In the genomic region with DNA sequence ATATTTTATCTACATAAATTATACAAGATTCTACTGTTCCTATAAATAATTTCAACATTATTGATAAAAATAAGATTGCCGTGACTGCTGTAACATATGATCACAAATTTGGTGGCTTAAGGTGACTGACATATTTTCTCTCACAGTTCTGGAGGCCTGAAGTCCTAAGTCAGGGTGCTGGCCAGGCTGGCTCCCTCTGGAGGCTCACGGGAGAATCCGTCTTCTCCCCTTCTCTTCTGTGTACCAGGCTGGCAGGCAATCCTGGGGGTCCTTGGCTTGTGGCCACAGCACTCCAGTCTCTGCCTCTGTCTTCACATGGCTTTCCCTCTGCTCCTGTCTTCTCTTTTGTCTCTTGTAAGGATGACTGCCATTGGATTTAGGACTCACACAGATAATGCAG, we compare ENCODE assay signal across 28 cellular contexts. TPM values are rescaled to one million over a fixed set of nuclear protein-coding genes. Genes with fewer than 3 reads are reported as not detected.
DNase-seq lines count a peak whose midpoint lies in the region; ATAC-seq, FAIRE-seq and TF ChIP-seq lines count a peak whose summit lies in the region.
"Had no signal": no experiment of that assay in that cellular context is flagged by ENCODE, and none has a peak within 500 bp of the region (broad histone marks: within the 10 kb centered on the region; RNA-seq: fewer than 3 reads in every experiment).

No MANE protein-coding gene starts in this region.

- peaks cover 11% of the 10 kb centered on the region for H3K36me3 Mint-ChIP-seq in GM23338 (ENCODE audit: low read depth)
- no peaks in the 10 kb centered on the region for H3K36me3 Mint-ChIP-seq in activated T-helper 2 cell treated with anti-CD3 and anti-CD28 coated beads, Interferon-gamma antibody, Interleukin-2, Interleukin-4, amounts not matched to agents 10 μg/mL and 5 μg/mL and 100 μg/mL, durations not matched to agents 14 hours and 24 hours and 36 hours (ENCODE audit: low read depth)
- H3K36me3 Mint-ChIP-seq: activated naive CD8-positive, alpha-beta T cell; CD4-positive, CD25-positive, alpha-beta regulatory T cell had no signal

- no peaks in the 10 kb centered on the region for H3K36me3 ChIP-seq in GM23338 (ENCODE audit: insufficient read depth)
- H3K36me3 ChIP-seq in OCI-LY1 (ENCODE audit: insufficient read depth, low read length): no peaks in the 10 kb centered on the region
- H3K36me3 ChIP-seq in bronchial epithelial cell (ENCODE audit: control insufficient read depth, insufficient read depth, low read length): no peaks in the 10 kb centered on the region
- H3K36me3 ChIP-seq: ascending aorta, gastrocnemius medialis had no signal

- no peak for FAIRE-seq in bronchial epithelial cell (lab: Jason Lieb, UNC)
- FAIRE-seq: GM18507, TTC549 had no signal

- H3K79me2 ChIP-seq in GM23338 (replicated peaks; ENCODE audit: insufficient read depth) (no peaks in the 10 kb centered on the region), OCI-LY1 (ENCODE audit: insufficient read depth, low read length) (no peaks in the 10 kb centered on the region)

- H3K4me3 ChIP-seq in GM23338: no peak overlapping the region
- no peak overlapping the region for H3K4me3 ChIP-seq in OCI-LY1 (ENCODE audit: low read depth, low read length, poor library complexity, severe bottlenecking)
- no peak overlapping the region for H3K4me3 ChIP-seq in bronchial epithelial cell (ENCODE audit: low read depth, low read length)
- H3K4me3 ChIP-seq: ascending aorta, gastrocnemius medialis, lung had no signal

- no peaks in the 10 kb centered on the region for H3F3A ChIP-seq in GM23338 (replicated peaks; ENCODE audit: low read depth)
- no peaks in the 10 kb centered on the region for H3F3A ChIP-seq in OCI-LY1 (ENCODE audit: insufficient read depth, low read length)

- peaks cover 20% of the 10 kb centered on the region for H3K9me2 ChIP-seq in GM23338 (ENCODE audit: insufficient read depth)
- H3K9me2 ChIP-seq in OCI-LY1 (ENCODE audit: low read depth, low read length): no peaks in the 10 kb centered on the region

- H3K9me3 Mint-ChIP-seq in GM23338: peaks cover 22% of the 10 kb centered on the region
- H3K9me3 Mint-ChIP-seq in activated T-helper 2 cell treated with anti-CD3 and anti-CD28 coated beads, Interferon-gamma antibody, Interleukin-2, Interleukin-4, amounts not matched to agents 10 μg/mL and 5 μg/mL and 100 μg/mL, durations not matched to agents 14 hours and 24 hours and 36 hours: no peaks in the 10 kb centered on the region

- TF ChIP-seq CTCF in 22Rv1 (IDR thresholded peaks at IDR 0.05) (peak; percentile 12; the same call in 1 of the 2 replicates), GM23338 (conservative IDR thresholded peaks at IDR 0.05; ENCODE audit: low read depth in 2 of 2) (peak; percentile 42 to 57), OCI-LY1 (IDR thresholded peaks at IDR 0.05; ENCODE audit: low read length) (peak; percentile 14; the same call in 1 of the 2 replicates), bronchial epithelial cell (IDR thresholded peaks at IDR 0.05; ENCODE audit: insufficient read depth, low read length, severe bottlenecking) (peak; percentile 42)

- no peaks in the 10 kb centered on the region for H3K9me3 ChIP-seq in OCI-LY1 (ENCODE audit: low read length)
- H3K9me3 ChIP-seq: ascending aorta had no signal

- intact Hi-C loops in activated T-helper 2 cell treated with anti-CD3 and anti-CD28 coated beads, Interferon-gamma antibody, Interleukin-2, Interleukin-4, amounts not matched to agents 10 μg/mL and 5 μg/mL and 100 μg/mL, durations not matched to agents 14 hours and 24 hours and 36 hours (cut with micrococcal nuclease): no loop called here

- H3K27me3 ChIP-seq in GM23338 (ENCODE audit: insufficient read depth) (no peaks in the 10 kb centered on the region), OCI-LY1 (ENCODE audit: insufficient read depth, low read length) (no peaks in the 10 kb centered on the region), bronchial epithelial cell (ENCODE audit: control insufficient read depth, insufficient read depth, low read length) (no peaks in the 10 kb centered on the region)
- H3K27me3 ChIP-seq: ascending aorta, gastrocnemius medialis had no signal

- no peaks in the 10 kb centered on the region for H3K27me3 Mint-ChIP-seq in GM23338 (ENCODE audit: insufficient read depth, low read depth, poor library complexity)
- no peaks in the 10 kb centered on the region for H3K27me3 Mint-ChIP-seq in activated T-helper 2 cell treated with anti-CD3 and anti-CD28 coated beads, Interferon-gamma antibody, Interleukin-2, Interleukin-4, amounts not matched to agents 10 μg/mL and 5 μg/mL and 100 μg/mL, durations not matched to agents 14 hours and 24 hours and 36 hours (ENCODE audit: low read depth)
- H3K27me3 Mint-ChIP-seq: CD4-positive, CD25-positive, alpha-beta regulatory T cell had no signal

- no peak overlapping the region for H3K4me3 Mint-ChIP-seq in GM23338
- H3K4me3 Mint-ChIP-seq in activated T-helper 2 cell treated with anti-CD3 and anti-CD28 coated beads, Interferon-gamma antibody, Interleukin-2, Interleukin-4, amounts not matched to agents 10 μg/mL and 5 μg/mL and 100 μg/mL, durations not matched to agents 14 hours and 24 hours and 36 hours (ENCODE audit: low read depth): no peak overlapping the region
- H3K4me3 Mint-ChIP-seq: activated naive CD8-positive, alpha-beta T cell; activated T-helper 1 cell treated with anti-CD3 and anti-CD28 coated beads, Interleukin-12 subunit alpha, Interleukin-12 subunit beta, Interleukin-2, Interleukin-4 antibody, amounts not matched to agents 30 ng/mL and 10 ng/mL and 1 ng/mL, durations not matched to agents 14 hours and 24 hours and 36 hours; CD4-positive, CD25-positive, alpha-beta regulatory T cell had no signal

- H3K9ac ChIP-seq in OCI-LY1 (ENCODE audit: low read length): no peak overlapping the region

- no peak overlapping the region for H3K27ac Mint-ChIP-seq in GM23338
- no peak overlapping the region for H3K27ac Mint-ChIP-seq in activated T-helper 2 cell treated with anti-CD3 and anti-CD28 coated beads, Interferon-gamma antibody, Interleukin-2, Interleukin-4, amounts not matched to agents 10 μg/mL and 5 μg/mL and 100 μg/mL, durations not matched to agents 14 hours and 24 hours and 36 hours
- H3K27ac Mint-ChIP-seq: activated naive CD8-positive, alpha-beta T cell; activated T-helper 1 cell treated with anti-CD3 and anti-CD28 coated beads, Interleukin-12 subunit alpha, Interleukin-12 subunit beta, Interleukin-2, Interleukin-4 antibody, amounts not matched to agents 30 ng/mL and 10 ng/mL and 1 ng/mL, durations not matched to agents 14 hours and 24 hours and 36 hours; CD4-positive, CD25-positive, alpha-beta regulatory T cell; progenitor cell of endocrine pancreas had no signal

- H3K4me1 Mint-ChIP-seq in GM23338: peaks cover 10% of the 10 kb centered on the region
- no peaks in the 10 kb centered on the region for H3K4me1 Mint-ChIP-seq in activated T-helper 2 cell treated with anti-CD3 and anti-CD28 coated beads, Interferon-gamma antibody, Interleukin-2, Interleukin-4, amounts not matched to agents 10 μg/mL and 5 μg/mL and 100 μg/mL, durations not matched to agents 14 hours and 24 hours and 36 hours (ENCODE audit: low read depth)
- H3K4me1 Mint-ChIP-seq: CD4-positive, CD25-positive, alpha-beta regulatory T cell had no signal

- H3K4me2 ChIP-seq in GM23338 (no peak overlapping the region), OCI-LY1 (ENCODE audit: low read length) (no peak overlapping the region)

- H3K4me1 ChIP-seq in GM23338 (ENCODE audit: insufficient read depth) (peaks cover 11% of the 10 kb centered on the region), OCI-LY1 (ENCODE audit: insufficient read depth, low read length, severe bottlenecking) (no peaks in the 10 kb centered on the region)
- H3K4me1 ChIP-seq: ascending aorta, gastrocnemius medialis had no signal

- ATAC-seq in GM23338 (no peak), HG03521 (IDR thresholded peaks at IDR 0.05; ENCODE audit: unreplicated experiment) (no peak)
- ATAC-seq: gastrocnemius medialis had no signal

- DNase-seq in GM23338 (ENCODE audit: low spot score): peak; percentile 30
- DNase-seq in bronchial epithelial cell (ENCODE audit: low read depth): no peak
- no peak for DNase-seq in SKM-1 treated with dmso at 0.1 percent for 144 hours (lab: John Stamatoyannopoulos, UW; ENCODE audit: unreplicated experiment)
- no peak for DNase-seq in kidney tubule cell (ENCODE audit: low spot score)
- no peak for DNase-seq in activated T-helper 2 cell treated with anti-CD3 and anti-CD28 coated beads, Interferon-gamma antibody, Interleukin-2, Interleukin-4, amounts not matched to agents 10 μg/mL and 5 μg/mL and 100 μg/mL, durations not matched to agents 14 hours and 24 hours and 36 hours (ENCODE audit: low spot score)
- DNase-seq: ACHN; activated CD4-positive, alpha-beta T cell treated with anti-CD3 and anti-CD28 coated beads for 4 hours; CD4-positive, CD25-positive, alpha-beta regulatory T cell; cerebellar nuclear complex; gastrocnemius medialis; islet precursor cell; NCI-H1417; NCI-H2081 treated with DMSO at 0.1 percent for 48 hours; NCI-H510A treated with DMSO at 0.1 percent for 48 hours; Right ventricle myocardium superior; substantia nigra; T-helper 1 cell had no signal

- H2AFZ ChIP-seq in GM23338: no peak overlapping the region
- H2AFZ ChIP-seq in OCI-LY1 (ENCODE audit: low read length): no peak overlapping the region

- H3K27ac ChIP-seq in 22Rv1 (no peak overlapping the region), GM23338 (ENCODE audit: low read depth) (no peak overlapping the region), OCI-LY1 (ENCODE audit: low read depth, low read length, poor library complexity, severe bottlenecking) (no peak overlapping the region)
- H3K27ac ChIP-seq: ascending aorta, gastrocnemius medialis had no signal

- H4K20me1 ChIP-seq in GM23338 (replicated peaks; ENCODE audit: insufficient read depth) (no peaks in the 10 kb centered on the region), OCI-LY1 (ENCODE audit: insufficient read depth, low read length) (no peaks in the 10 kb centered on the region)

TF ChIP-seq in GM23338, 12 proteins besides CTCF, POLR2A, EP300 and RAD21 (continues in another document):
- TF ChIP-seq, protein P1, sequence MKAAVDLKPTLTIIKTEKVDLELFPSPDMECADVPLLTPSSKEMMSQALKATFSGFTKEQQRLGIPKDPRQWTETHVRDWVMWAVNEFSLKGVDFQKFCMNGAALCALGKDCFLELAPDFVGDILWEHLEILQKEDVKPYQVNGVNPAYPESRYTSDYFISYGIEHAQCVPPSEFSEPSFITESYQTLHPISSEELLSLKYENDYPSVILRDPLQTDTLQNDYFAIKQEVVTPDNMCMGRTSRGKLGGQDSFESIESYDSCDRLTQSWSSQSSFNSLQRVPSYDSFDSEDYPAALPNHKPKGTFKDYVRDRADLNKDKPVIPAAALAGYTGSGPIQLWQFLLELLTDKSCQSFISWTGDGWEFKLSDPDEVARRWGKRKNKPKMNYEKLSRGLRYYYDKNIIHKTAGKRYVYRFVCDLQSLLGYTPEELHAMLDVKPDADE (IDR thresholded peaks at IDR 0.05): no peak

RNA-seq across cellular contexts. Expression of a gene that starts 31.7 kb away (rescaled TPM):
- total RNA-seq in GM23338 (2014; rRNA removed; shearing (Covaris generic)): 15.8 and 25.3 TPM in 2 replicates
- polyA plus RNA-seq in GM23338 (2016; fragmentation: Nextera tagmentation; extraction: Ambion mirVana): 13.6 and 14.5 TPM in 2 replicates
- total RNA-seq in bronchial epithelial cell: 11.3 and 14.0 TPM in 2 replicates
- not detected in 2 replicates for total RNA-seq in activated T-helper 2 cell treated with anti-CD3 and anti-CD28 coated beads, Interferon-gamma antibody, Interleukin-2, Interleukin-4, amounts not matched to agents 10 μg/mL and 5 μg/mL and 100 μg/mL, durations not matched to agents 14 hours and 24 hours and 36 hours
- total RNA-seq: activated T-helper 1 cell treated with anti-CD3 and anti-CD28 coated beads, Interleukin-12 subunit alpha, Interleukin-12 subunit beta, Interleukin-2, Interleukin-4 antibody, amounts not matched to agents 30 ng/mL and 10 ng/mL and 1 ng/mL, durations not matched to agents 14 hours and 24 hours and 36 hours; ascending aorta; CD4-positive, CD25-positive, alpha-beta regulatory T cell; G401 had no signal
- polyA plus RNA-seq: CD4-positive, CD25-positive, alpha-beta regulatory T cell had no signal

Comparison
In these comparisons a context has a peak if more than half of its experiments do, and no peak if none do; other contexts are left out.
1. RNA of a gene that starts 31.7 kb away (total RNA-seq): 15.8 to 25.3 TPM in GM23338 and 11.3 to 14.0 TPM in bronchial epithelial cell; not detected in activated T-helper 2 cell treated with anti-CD3 and anti-CD28 coated beads, Interferon-gamma antibody, Interleukin-2, Interleukin-4, amounts not matched to agents 10 μg/mL and 5 μg/mL and 100 μg/mL, durations not matched to agents 14 hours and 24 hours and 36 hours; every median in the first group is over 10 times any median in the second.
2. Peak in every context shown above with its lines, with median percentiles within 50 percentile points of each other: CTCF ChIP-seq.